ENCODE assay signal across 19 cellular contexts in the genomic region with DNA sequence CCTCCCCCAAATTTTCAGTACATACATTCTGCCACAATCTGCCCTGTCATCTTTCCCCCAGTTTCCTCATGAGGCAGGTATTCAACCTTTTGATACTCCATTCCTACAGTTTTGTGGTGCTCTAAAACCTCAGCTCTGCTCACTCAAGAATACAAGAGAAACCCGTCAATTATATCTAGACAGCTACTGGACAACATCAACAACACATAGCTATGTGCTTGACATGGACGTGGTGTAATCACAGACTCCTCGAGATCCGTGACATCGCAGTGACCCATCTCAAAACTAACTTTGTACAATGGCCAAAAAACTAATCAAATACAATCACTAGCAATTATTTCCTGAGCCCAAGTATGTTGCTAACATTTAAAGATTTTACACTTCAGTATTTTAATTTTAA.
"Had no signal": no experiment of that assay in that cellular context is flagged by ENCODE, and none has a peak within 500 bp of the region (broad histone marks: within the 10 kb centered on the region; RNA-seq: fewer than 3 reads in every experiment).

No MANE protein-coding gene starts in this region.

- H3K9me3 Mint-ChIP-seq: activated naive CD8-positive, alpha-beta T cell treated with anti-CD3 and anti-CD28 coated beads, Interleukin-2, amount 10 ng/mL, durations not matched to agents 7 days and 5 days; neural crest cell; stimulated activated memory B cell treated with anti-CD40 and anti-IgM and Interleukin-4, amounts not matched to agents 10 μg/mL and 1 μg/mL and 100 μg/mL, for 72 hours; T-helper 2 cell treated with Interferon-gamma antibody and Interleukin-4, amounts not matched to agents 5 μg/mL and 100 μg/mL, for 36 hours had no signal

- DNase-seq: activated CD4-positive, alpha-beta T cell treated with anti-CD3 and anti-CD28 coated beads, Interleukin-2, amount 50 U/mL, for 48 hours; activated naive CD4-positive, alpha-beta T cell treated with Interleukin-2 at 50 U/mL for 16 hours; activated naive CD8-positive, alpha-beta T cell treated with anti-CD3 and anti-CD28 coated beads, Interleukin-2, amount 10 ng/mL, durations not matched to agents 7 days and 5 days; activated T-cell treated with anti-CD3 and anti-CD28 coated beads for 4 hours; aorta; cerebellar nuclear complex; cortex of kidney; left colon; stimulated activated CD4-positive, alpha-beta T cell treated with anti-CD3 and anti-CD28 coated beads, Interleukin-4, amount 100 ng/mL, for 4 hours; testis; upper lobe of right lung had no signal

- ATAC-seq: esophagus mucosa; left colon; sciatic nerve; stimulated activated memory B cell treated with anti-CD40 and anti-IgM and Interleukin-4, amounts not matched to agents 10 μg/mL and 1 μg/mL and 100 μg/mL, for 72 hours; upper lobe of right lung had no signal

- H3K27me3 Mint-ChIP-seq: activated naive CD8-positive, alpha-beta T cell treated with anti-CD3 and anti-CD28 coated beads, Interleukin-2, amount 10 ng/mL, durations not matched to agents 7 days and 5 days; stimulated activated memory B cell treated with anti-CD40 and anti-IgM and Interleukin-4, amounts not matched to agents 10 μg/mL and 1 μg/mL and 100 μg/mL, for 72 hours had no signal

- H3K4me3 ChIP-seq: lung, SK-N-MC, testis, upper lobe of right lung had no signal

- H3K27ac Mint-ChIP-seq: activated naive CD8-positive, alpha-beta T cell treated with anti-CD3 and anti-CD28 coated beads, Interleukin-2, amount 10 ng/mL, durations not matched to agents 7 days and 5 days; stimulated activated memory B cell treated with anti-CD40 and anti-IgM and Interleukin-4, amounts not matched to agents 10 μg/mL and 1 μg/mL and 100 μg/mL, for 72 hours; T-helper 2 cell treated with Interferon-gamma antibody and Interleukin-4, amounts not matched to agents 5 μg/mL and 100 μg/mL, for 36 hours had no signal

- H3K4me3 Mint-ChIP-seq: activated naive CD8-positive, alpha-beta T cell treated with anti-CD3 and anti-CD28 coated beads, Interleukin-2, amount 10 ng/mL, durations not matched to agents 7 days and 5 days; neural crest cell; stimulated activated memory B cell treated with anti-CD40 and anti-IgM and Interleukin-4, amounts not matched to agents 10 μg/mL and 1 μg/mL and 100 μg/mL, for 72 hours; T-helper 2 cell treated with Interferon-gamma antibody and Interleukin-4, amounts not matched to agents 5 μg/mL and 100 μg/mL, for 36 hours had no signal

- H3K27me3 ChIP-seq: brain microvascular endothelial cell, testis, upper lobe of right lung had no signal

- H3K9me3 ChIP-seq: testis, upper lobe of right lung had no signal

- H3K27ac ChIP-seq: brain microvascular endothelial cell, SK-N-MC, testis, upper lobe of right lung had no signal

- H3K4me1 ChIP-seq: testis, upper lobe of right lung had no signal

- H3K4me1 Mint-ChIP-seq: activated naive CD8-positive, alpha-beta T cell treated with anti-CD3 and anti-CD28 coated beads, Interleukin-2, amount 10 ng/mL, durations not matched to agents 7 days and 5 days; neural crest cell; stimulated activated memory B cell treated with anti-CD40 and anti-IgM and Interleukin-4, amounts not matched to agents 10 μg/mL and 1 μg/mL and 100 μg/mL, for 72 hours had no signal

- H3K36me3 ChIP-seq: brain microvascular endothelial cell, upper lobe of right lung had no signal
